ENCODE assay signal across 17 cellular contexts in genomic region chr5:120017523-120017922, GRCh38.
DNase-seq lines count a peak whose midpoint lies in the region; ATAC-seq and TF ChIP-seq lines count a peak whose summit lies in the region.
"Had no signal": no experiment of that assay in that cellular context is flagged by ENCODE, and none has a peak within 500 bp of the region (broad histone marks: within the 10 kb centered on the region; RNA-seq: fewer than 3 reads in every experiment).

No MANE protein-coding gene starts in this region.

- H3K4me2 ChIP-seq in fibroblast of lung (ENCODE audit: extremely low read depth, insufficient read depth, low read length) = no peak overlapping the region
- H3K4me2 ChIP-seq: GM23338 had no signal

- H3K27ac ChIP-seq in breast epithelium (no peak overlapping the region), fibroblast of lung (ENCODE audit: insufficient read depth, low read length) (no peak overlapping the region)
- H3K27ac ChIP-seq: suprapubic skin had no signal

- H3K27me3 ChIP-seq in breast epithelium (no peaks in the 10 kb centered on the region), fibroblast of lung (ENCODE audit: control insufficient read depth, insufficient read depth, low read length) (no peaks in the 10 kb centered on the region)
- H3K27me3 ChIP-seq: suprapubic skin had no signal

- BruUV-seq in MCF 10A (replicated peaks; lab: Mats Ljungman, UMichigan) = no TSS peak

- H2AFZ ChIP-seq in fibroblast of lung (ENCODE audit: low read length) = no peak overlapping the region
- H2AFZ ChIP-seq: GM23338 had no signal

- H3K36me3 ChIP-seq in breast epithelium = no peaks in the 10 kb centered on the region
- no peaks in the 10 kb centered on the region for H3K36me3 ChIP-seq in fibroblast of lung (ENCODE audit: control insufficient read depth, insufficient read depth, low read length)
- H3K36me3 ChIP-seq: suprapubic skin had no signal

- H3K9me3 ChIP-seq in breast epithelium (no peaks in the 10 kb centered on the region), fibroblast of lung (ENCODE audit: control insufficient read depth, insufficient read depth, low read depth, low read length) (no peaks in the 10 kb centered on the region)
- H3K9me3 ChIP-seq: suprapubic skin had no signal

- H3K79me2 ChIP-seq in fibroblast of lung (ENCODE audit: control insufficient read depth, insufficient read depth, low read length) = no peaks in the 10 kb centered on the region

- CTCF ChIA-PET in MCF 10A (lab: Yijun Ruan, JAX) = interaction anchor here (2.2 kb wide), 1 partner anchor 9 kb away, joined by 8 read pairs; no protein-coding TSS in a partner anchor

- DNase-seq in MCF 10A (ENCODE audit: unreplicated experiment) (peak; percentile 44), breast epithelium (ENCODE audit: low spot score in 2 of 2) (no peak), RPMI7951 (ENCODE audit: low read depth) (peak; percentile 21), fibroblast of lung (ENCODE audit: low read depth in 2 of 2) (peak; percentile 38 to 68), T-helper 1 cell (no peak), NCI-H446 treated with DMSO at 0.1 percent for 48 hours (lab: John Stamatoyannopoulos, UW) (no peak)
- DNase-seq in stimulated activated naive CD4-positive, alpha-beta T cell (lab: John Stamatoyannopoulos, UW) = no peak
- DNase-seq: activated CD4-positive, alpha-beta memory T cell treated with anti-CD3 and anti-CD28 coated beads, Interleukin-2, amount 10 ng/mL, durations not matched to agents 7 days and 5 days; anterior cingulate cortex; natural killer cell; NCI-H1436; NCI-H226 had no signal

- TF ChIP-seq CTCF in MCF 10A (IDR thresholded peaks at IDR 0.05; ENCODE audit: unreplicated experiment) (no peak), breast epithelium (IDR thresholded peaks at IDR 0.05) (no peak), fibroblast of lung (conservative IDR thresholded peaks at IDR 0.05 in 1 of 2, IDR thresholded peaks at IDR 0.05 in 1 of 2; ENCODE audit: low read depth in 1 of 2, low read length in 2 of 2) (no peak)

- H3K4me1 Mint-ChIP-seq in MCF 10A (ENCODE audit: insufficient read depth, unreplicated experiment) = peaks cover 11% of the 10 kb centered on the region
- H3K4me1 Mint-ChIP-seq: activated CD4-positive, alpha-beta memory T cell treated with anti-CD3 and anti-CD28 coated beads, Interleukin-2, amount 10 ng/mL, durations not matched to agents 7 days and 5 days; activated T-helper 17 cell treated with anti-CD3 and anti-CD28 coated beads, Interleukin-2, amount 50 U/mL, for 72 hours; IgD-negative memory B cell; natural killer cell had no signal

- peaks cover 14% of the 10 kb centered on the region for H3K9me3 Mint-ChIP-seq in MCF 10A (ENCODE audit: unreplicated experiment)
- H3K9me3 Mint-ChIP-seq: GM23338 had no signal

- ATAC-seq in HG03097 (IDR thresholded peaks at IDR 0.05; ENCODE audit: low FRiP score, unreplicated experiment) = no peak
- ATAC-seq: activated T-helper 17 cell treated with anti-CD3 and anti-CD28 coated beads, Interleukin-2, amount 50 U/mL, for 72 hours; GM23338; natural killer cell had no signal

- H4K20me1 ChIP-seq in fibroblast of lung (ENCODE audit: control insufficient read depth, extremely low read depth, insufficient read depth, low read length) = no peaks in the 10 kb centered on the region

- H3K9ac ChIP-seq in fibroblast of lung (ENCODE audit: insufficient read depth, low read length) = no peak overlapping the region

- H3K27ac Mint-ChIP-seq in MCF 10A (ENCODE audit: low read depth, unreplicated experiment) = peak overlapping the region; percentile 8
- H3K27ac Mint-ChIP-seq: activated CD4-positive, alpha-beta memory T cell treated with anti-CD3 and anti-CD28 coated beads, Interleukin-2, amount 10 ng/mL, durations not matched to agents 7 days and 5 days; activated T-helper 17 cell treated with anti-CD3 and anti-CD28 coated beads, Interleukin-2, amount 50 U/mL, for 72 hours; IgD-negative memory B cell; natural killer cell had no signal

- H3K4me1 ChIP-seq in breast epithelium = no peaks in the 10 kb centered on the region
- H3K4me1 ChIP-seq in fibroblast of lung (ENCODE audit: control insufficient read depth, extremely low read depth, insufficient read depth, low read length) = no peaks in the 10 kb centered on the region
- H3K4me1 ChIP-seq: suprapubic skin had no signal

- H3K27me3 Mint-ChIP-seq in MCF 10A (ENCODE audit: insufficient read depth, unreplicated experiment) = no peaks in the 10 kb centered on the region
- H3K27me3 Mint-ChIP-seq: activated CD4-positive, alpha-beta memory T cell treated with anti-CD3 and anti-CD28 coated beads, Interleukin-2, amount 10 ng/mL, durations not matched to agents 7 days and 5 days; activated T-helper 17 cell treated with anti-CD3 and anti-CD28 coated beads, Interleukin-2, amount 50 U/mL, for 72 hours; IgD-negative memory B cell had no signal

- TF ChIP-seq POLR2A in breast epithelium (IDR thresholded peaks at IDR 0.05) = no peak

- no peaks in the 10 kb centered on the region for H3K36me3 Mint-ChIP-seq in MCF 10A (ENCODE audit: insufficient read depth, unreplicated experiment)
- H3K36me3 Mint-ChIP-seq: IgD-negative memory B cell, natural killer cell had no signal

- POLR2A ChIA-PET in MCF 10A (lab: Yijun Ruan, JAX) = interaction anchor here (0.7 kb wide), 1 partner anchor 664 kb away, joined by 3 read pairs; no protein-coding TSS in a partner anchor

- no peak overlapping the region for H3K4me3 ChIP-seq in breast epithelium
- H3K4me3 ChIP-seq in fibroblast of lung (replicated peaks in 1 of 4; ENCODE audit: control extremely low read depth in 1 of 4, insufficient read depth in 1 of 4, low read depth in 3 of 4, low read length in 4 of 4) = no peak overlapping the region
- H3K4me3 ChIP-seq: GM23338, suprapubic skin had no signal

- intact Hi-C loops in MCF 10A (cut with micrococcal nuclease) = no loop called here
- intact Hi-C loops in breast epithelium (cut with DNase I; ENCODE audit: low total_unique reads) = no loop called here

- H3K4me3 Mint-ChIP-seq in MCF 10A (ENCODE audit: unreplicated experiment) = no peak overlapping the region
- H3K4me3 Mint-ChIP-seq: activated CD4-positive, alpha-beta memory T cell treated with anti-CD3 and anti-CD28 coated beads, Interleukin-2, amount 10 ng/mL, durations not matched to agents 7 days and 5 days; activated T-helper 17 cell treated with anti-CD3 and anti-CD28 coated beads, Interleukin-2, amount 50 U/mL, for 72 hours; GM23338; IgD-negative memory B cell; natural killer cell had no signal

Comparison
In these comparisons a context has a peak if more than half of its experiments do, and no peak if none do; other contexts are left out.
1. DNase-seq: peak in MCF 10A (single experiment), RPMI7951 (single experiment) and fibroblast of lung (2 of 2); none in breast epithelium (0 of 2), T-helper 1 cell (0 of 5), stimulated activated naive CD4-positive, alpha-beta T cell (0 of 6) and NCI-H446 treated with DMSO at 0.1 percent for 48 hours (single experiment).